In the genomic region with DNA sequence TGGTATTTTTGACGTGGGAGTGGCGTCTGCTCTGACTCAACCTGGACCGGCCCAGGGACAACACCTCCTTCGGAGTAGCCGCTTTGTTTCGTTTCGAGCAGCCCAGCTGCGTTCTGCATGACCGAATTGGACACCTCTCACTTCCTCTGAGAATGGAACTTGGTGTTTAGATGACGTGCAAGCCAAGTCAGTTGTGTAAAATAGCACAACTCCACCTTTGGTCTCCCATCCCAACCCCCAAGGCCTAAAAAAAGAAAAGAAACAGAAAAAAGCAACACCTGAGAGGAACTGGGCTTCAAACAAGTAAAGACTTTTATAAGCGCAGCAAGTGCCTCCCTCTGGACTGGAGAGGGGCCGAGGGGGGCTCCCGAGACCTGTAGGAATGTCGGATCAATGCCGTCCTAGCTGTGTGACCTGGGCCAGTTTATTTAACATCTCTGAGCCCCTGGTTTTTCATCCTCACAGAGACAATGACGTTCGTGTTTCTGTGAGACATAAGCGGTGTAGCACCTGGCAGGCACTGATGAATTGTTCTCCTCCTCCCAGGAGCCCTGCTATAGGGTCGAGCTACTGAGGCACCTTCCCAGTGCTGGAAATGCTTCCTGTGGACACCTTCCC, we compare ENCODE assay signal across 8 cellular contexts. TPM values are rescaled to one million over a fixed set of nuclear protein-coding genes. Genes with fewer than 3 reads are reported as not detected.
DNase-seq lines count a peak whose midpoint lies in the region; ATAC-seq and TF ChIP-seq lines count a peak whose summit lies in the region.

No MANE protein-coding gene starts in this region.

- TF ChIP-seq CTCF in CD4-positive, alpha-beta T cell (IDR thresholded peaks at IDR 0.05), result no peak
- no peak for TF ChIP-seq CTCF in activated CD8-positive, alpha-beta T cell treated with anti-CD3 and anti-CD28 coated beads for 36 hours (IDR thresholded peaks at IDR 0.05)
- no peak for TF ChIP-seq CTCF in fibroblast of pulmonary artery (IDR thresholded peaks at IDR 0.05; ENCODE audit: low read length, missing control alignments)

- no peaks in the 10 kb centered on the region for H3K27me3 Mint-ChIP-seq in CD4-positive, alpha-beta T cell
- H3K27me3 Mint-ChIP-seq in activated CD8-positive, alpha-beta T cell treated with anti-CD3 and anti-CD28 coated beads for 36 hours, result no peaks in the 10 kb centered on the region

- H3K4me3 ChIP-seq in fibroblast of pulmonary artery (replicated peaks; ENCODE audit: low read depth, low read length), result no peak overlapping the region

- H3K27ac Mint-ChIP-seq in CD4-positive, alpha-beta T cell, result peak overlapping the region; percentile 96
- H3K27ac Mint-ChIP-seq in activated CD8-positive, alpha-beta T cell treated with anti-CD3 and anti-CD28 coated beads for 36 hours, result peak overlapping the region; percentile 87

- peaks cover 54% of the 10 kb centered on the region for H3K4me1 Mint-ChIP-seq in CD4-positive, alpha-beta T cell (ENCODE audit: low read depth)
- H3K4me1 Mint-ChIP-seq in activated CD8-positive, alpha-beta T cell treated with anti-CD3 and anti-CD28 coated beads for 36 hours (ENCODE audit: low read depth), result peaks cover 70% of the 10 kb centered on the region

- H3K27me3 ChIP-seq in CD4-positive, alpha-beta T cell (ENCODE audit: control insufficient read depth, insufficient read depth, low read length), result no peaks in the 10 kb centered on the region

- peak; percentile 27 to 61 (median 46) for DNase-seq in CD4-positive, alpha-beta T cell
- peak; percentile 81 for DNase-seq in activated CD8-positive, alpha-beta T cell treated with anti-CD3 and anti-CD28 coated beads for 36 hours
- DNase-seq in fibroblast of pulmonary artery (ENCODE audit: low read depth) (peak; percentile 76), NCI-H1092 treated with DMSO at 0.1 percent for 48 hours (lab: John Stamatoyannopoulos, UW) (no peak), NCI-H187 treated with DMSO at 0.1 percent for 48 hours (lab: John Stamatoyannopoulos, UW) (no peak)
- peak; percentile 54 to 74 for DNase-seq in stimulated activated CD4-positive, alpha-beta T cell treated with anti-CD3 and anti-CD28 coated beads, Interleukin-4, amount 100 ng/mL, for 4 hours

- no peaks in the 10 kb centered on the region for H3K36me3 Mint-ChIP-seq in CD4-positive, alpha-beta T cell (ENCODE audit: low read depth)
- H3K36me3 Mint-ChIP-seq in activated CD8-positive, alpha-beta T cell treated with anti-CD3 and anti-CD28 coated beads for 36 hours (ENCODE audit: low read depth), result no peaks in the 10 kb centered on the region

- H3K27ac ChIP-seq in CD4-positive, alpha-beta T cell (ENCODE audit: low read depth, low read length), result peak overlapping the region; percentile 52

- POLR2A ChIA-PET in CD4-positive, alpha-beta T cell (lab: Charles Lee), result interaction anchor here (0.7 to 2.6 kb wide), 9 partner anchors 14 to 190 kb away, joined by 3 to 15 read pairs (median 3); a partner anchor contains a TSS
- POLR2A ChIA-PET in activated CD8-positive, alpha-beta T cell treated with anti-CD3 and anti-CD28 coated beads for 36 hours (lab: Charles Lee), result interaction anchor here (0.7 to 4.2 kb wide), 8 partner anchors 10 to 190 kb away, joined by 3 to 47 read pairs (median 3); a partner anchor contains a TSS

- H3K9me3 Mint-ChIP-seq in CD4-positive, alpha-beta T cell, result no peaks in the 10 kb centered on the region
- no peaks in the 10 kb centered on the region for H3K9me3 Mint-ChIP-seq in activated CD8-positive, alpha-beta T cell treated with anti-CD3 and anti-CD28 coated beads for 36 hours

- intact Hi-C loops in CD4-positive, alpha-beta T cell (cut with DNase I, micrococcal nuclease), result loop anchor here in 1 of 2 experiments (1.0 kb wide), 1 partner anchor 58 kb away; no protein-coding TSS in a partner anchor
- intact Hi-C loops in activated CD8-positive, alpha-beta T cell treated with anti-CD3 and anti-CD28 coated beads for 36 hours (cut with micrococcal nuclease), result loop anchor here (2.0 to 5.0 kb wide), 2 partner anchors 56 to 146 kb away; no protein-coding TSS in a partner anchor

- H3K4me3 Mint-ChIP-seq in CD4-positive, alpha-beta T cell, result peak overlapping the region; percentile 85
- peak overlapping the region; percentile 45 for H3K4me3 Mint-ChIP-seq in activated CD8-positive, alpha-beta T cell treated with anti-CD3 and anti-CD28 coated beads for 36 hours

- H3K9me3 ChIP-seq in CD4-positive, alpha-beta T cell (ENCODE audit: control insufficient read depth, low read length), result no peaks in the 10 kb centered on the region

- peak; percentile 57 for ATAC-seq in CD4-positive, alpha-beta T cell (ENCODE audit: poor library complexity)
- ATAC-seq in GM19455 (IDR thresholded peaks at IDR 0.05; ENCODE audit: unreplicated experiment) (peak; percentile 81), HG03520 (IDR thresholded peaks at IDR 0.05; ENCODE audit: unreplicated experiment) (peak; percentile 78)
- peak; percentile 60 for ATAC-seq in activated CD8-positive, alpha-beta T cell treated with anti-CD3 and anti-CD28 coated beads for 36 hours

- CTCF ChIA-PET in CD4-positive, alpha-beta T cell (lab: Charles Lee), result interaction anchor here (1.3 kb wide), 1 partner anchor 10 kb away, joined by 3 read pairs; no protein-coding TSS in a partner anchor
- CTCF ChIA-PET in activated CD8-positive, alpha-beta T cell treated with anti-CD3 and anti-CD28 coated beads for 36 hours (lab: Charles Lee), result interaction anchor here (1.0 to 5.8 kb wide), 7 partner anchors 8 to 192 kb away, joined by 3 to 56 read pairs (median 21); no protein-coding TSS in a partner anchor

RNA-seq across cellular contexts. Expression of a gene that starts 52.0 kb away (rescaled TPM):
- 10 to 100 TPM; 40.2 to 48.1 TPM for total RNA-seq in CD4-positive, alpha-beta T cell
- 10 to 100 TPM; 39.7 to 42.4 TPM for total RNA-seq in activated CD8-positive, alpha-beta T cell treated with anti-CD3 and anti-CD28 coated beads for 36 hours

Comparison
In these comparisons a context has a peak if more than half of its experiments do, and no peak if none do; other contexts are left out.
1. DNase-seq: peak in CD4-positive, alpha-beta T cell (10 of 10), activated CD8-positive, alpha-beta T cell treated with anti-CD3 and anti-CD28 coated beads for 36 hours (single experiment), fibroblast of pulmonary artery (single experiment) and stimulated activated CD4-positive, alpha-beta T cell treated with anti-CD3 and anti-CD28 coated beads, Interleukin-4, amount 100 ng/mL, for 4 hours (2 of 2); none in NCI-H1092 treated with DMSO at 0.1 percent for 48 hours (single experiment) and NCI-H187 treated with DMSO at 0.1 percent for 48 hours (single experiment).
2. Peak in every context shown above with its lines, with median percentiles within 50 percentile points of each other: ATAC-seq.